Comparison of ENCODE assay signal across 12 cellular contexts in the genomic region with DNA sequence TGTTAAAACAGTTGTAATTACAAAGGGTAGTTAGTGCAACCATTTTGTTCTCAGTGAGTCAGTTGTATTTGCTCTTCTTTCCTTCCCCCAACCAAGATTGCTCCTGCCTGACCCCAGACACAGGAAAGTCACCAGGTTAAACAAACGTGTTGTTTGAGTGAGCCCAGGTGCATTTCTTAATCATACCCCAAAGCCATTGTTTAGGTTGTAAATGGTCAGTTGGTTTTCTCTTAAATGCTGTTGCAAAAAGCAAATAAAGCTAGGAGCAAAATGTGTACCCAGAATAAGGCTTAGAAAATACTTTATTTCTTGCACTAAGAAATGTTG.
DNase-seq lines count a peak whose midpoint lies in the region; ATAC-seq and TF ChIP-seq lines count a peak whose summit lies in the region.
"Had no signal": no experiment of that assay in that cellular context is flagged by ENCODE, and none has a peak within 500 bp of the region (broad histone marks: within the 10 kb centered on the region; RNA-seq: fewer than 3 reads in every experiment).

No MANE protein-coding gene starts in this region.

- no peaks in the 10 kb centered on the region for H3K9me3 Mint-ChIP-seq in endodermal cell
- H3K9me3 Mint-ChIP-seq: activated T-helper 2 cell treated with anti-CD3 and anti-CD28 coated beads, Interferon-gamma antibody, Interleukin-2, Interleukin-4, amounts not matched to agents 10 μg/mL and 5 μg/mL and 100 μg/mL, durations not matched to agents 14 hours and 24 hours and 36 hours; T-helper 2 cell treated with Interferon-gamma antibody and Interleukin-4, amounts not matched to agents 5 μg/mL and 100 μg/mL, for 36 hours had no signal

- TF ChIP-seq CTCF in endodermal cell (conservative IDR thresholded peaks at IDR 0.05) = no peak

- H3K9me3 ChIP-seq in HUES48 (ENCODE audit: control insufficient read depth, insufficient read depth, low read length) = no peaks in the 10 kb centered on the region
- no peaks in the 10 kb centered on the region for H3K9me3 ChIP-seq in endodermal cell (ENCODE audit: control insufficient read depth, low read length)
- no peaks in the 10 kb centered on the region for H3K9me3 ChIP-seq in trophoblast cell (ENCODE audit: insufficient read depth, low read depth, low read length)
- H3K9me3 ChIP-seq: tibial nerve had no signal

- ATAC-seq in HG03139 (IDR thresholded peaks at IDR 0.05; ENCODE audit: unreplicated experiment) = no peak
- ATAC-seq in HG02798 (IDR thresholded peaks at IDR 0.05; ENCODE audit: poor library complexity, unreplicated experiment) = no peak

- H3K36me3 ChIP-seq in HUES48 (ENCODE audit: control insufficient read depth, insufficient read depth, low read length) (no peaks in the 10 kb centered on the region), endodermal cell (ENCODE audit: control insufficient read depth, insufficient read depth, low read length) (no peaks in the 10 kb centered on the region), trophoblast cell (ENCODE audit: control insufficient read depth in 1 of 2, insufficient read depth in 2 of 2, low read length in 2 of 2) (no peaks in the 10 kb centered on the region)
- H3K36me3 ChIP-seq: tibial nerve had no signal

- 0% methylated on average over 1 of the region's 1 CpG; no CpG with 5 or more reads in 1 of the 2 experiments for WGBS in endodermal cell (ENCODE audit: insufficient coverage in 1 of 2, insufficient read length in 1 of 2), 2 experiments
- WGBS in trophoblast cell (ENCODE audit: extremely low coverage, insufficient coverage, insufficient read length) = no CpG with 5 or more reads among the region's 1 CpG

- peak overlapping the region; percentile 7 for H3K4me3 Mint-ChIP-seq in endodermal cell
- H3K4me3 Mint-ChIP-seq: T-helper 2 cell treated with Interferon-gamma antibody and Interleukin-4, amounts not matched to agents 5 μg/mL and 100 μg/mL, for 36 hours had no signal

- H4K8ac ChIP-seq in trophoblast cell (ENCODE audit: low read depth, low read length) = no peak overlapping the region

- H3K27ac ChIP-seq in HUES48 (ENCODE audit: low read depth, low read length) = peak overlapping the region; percentile 78
- no peak overlapping the region for H3K27ac ChIP-seq in endodermal cell (ENCODE audit: low read depth, low read length)
- H3K27ac ChIP-seq in trophoblast cell (ENCODE audit: low read depth, low read length) = peak overlapping the region; percentile 12
- H3K27ac ChIP-seq: HL-60, tibial nerve had no signal

- peak; percentile 99 for DNase-seq in NCI-H69 (lab: John Stamatoyannopoulos, UW)
- DNase-seq in endodermal cell = peak; percentile 58
- DNase-seq in trophoblast cell = no peak
- DNase-seq in AG20443 (ENCODE audit: low spot score) = no peak
- DNase-seq: MV-4-11 had no signal

- no peak overlapping the region for H4K12ac ChIP-seq in trophoblast cell (ENCODE audit: low read depth, low read length)

- H3K4me3 ChIP-seq in HUES48 (ENCODE audit: low read depth, low read length) (no peak overlapping the region), endodermal cell (ENCODE audit: low read length) (peak overlapping the region; percentile 44), trophoblast cell (ENCODE audit: low read depth, low read length) (no peak overlapping the region)
- H3K4me3 ChIP-seq: tibial nerve had no signal

- no peak overlapping the region for H2AK5ac ChIP-seq in trophoblast cell (ENCODE audit: low read length)

- H2BK5ac ChIP-seq in trophoblast cell (ENCODE audit: low read depth, low read length, poor library complexity) = no peak overlapping the region

- no peak overlapping the region for H3K18ac ChIP-seq in trophoblast cell (ENCODE audit: low read length)

- peaks cover 2% of the 10 kb centered on the region for H3K36me3 Mint-ChIP-seq in endodermal cell (ENCODE audit: low read depth)

- no peak overlapping the region for H3K9ac ChIP-seq in HUES48 (ENCODE audit: low read depth, low read length)
- H3K9ac ChIP-seq in endodermal cell (ENCODE audit: extremely low read depth, low read length, poor library complexity, severe bottlenecking) = peak overlapping the region; percentile 21
- H3K9ac ChIP-seq in trophoblast cell (ENCODE audit: low read length) = no peak overlapping the region

- H3K4ac ChIP-seq in trophoblast cell (ENCODE audit: low read depth, low read length) = no peak overlapping the region

- H3K4me1 ChIP-seq in HUES48 (ENCODE audit: control insufficient read depth, insufficient read depth, low read length) (peaks cover 34% of the 10 kb centered on the region), endodermal cell (ENCODE audit: control insufficient read depth, insufficient read depth, low read length) (peaks cover 26% of the 10 kb centered on the region), trophoblast cell (ENCODE audit: control insufficient read depth in 1 of 2, insufficient read depth in 2 of 2, low read length in 2 of 2) (no peaks in the 10 kb centered on the region)

- H2BK12ac ChIP-seq in trophoblast cell (ENCODE audit: low read length) = no peak overlapping the region

- no peak overlapping the region for H3K4me2 ChIP-seq in trophoblast cell (ENCODE audit: low read length)

- no peaks in the 10 kb centered on the region for H3K27me3 Mint-ChIP-seq in endodermal cell (ENCODE audit: insufficient read depth)

- no peaks in the 10 kb centered on the region for H3K79me2 ChIP-seq in trophoblast cell (ENCODE audit: control insufficient read depth, insufficient read depth, low read length, poor library complexity)

- no peak overlapping the region for H2AFZ ChIP-seq in trophoblast cell (ENCODE audit: insufficient read depth, low read length, poor library complexity)

- no peak overlapping the region for H4K91ac ChIP-seq in trophoblast cell (ENCODE audit: low read depth, low read length)

- H3K27ac Mint-ChIP-seq in endodermal cell = peak overlapping the region; percentile 47
- H3K27ac Mint-ChIP-seq: activated T-helper 2 cell treated with anti-CD3 and anti-CD28 coated beads, Interferon-gamma antibody, Interleukin-2, Interleukin-4, amounts not matched to agents 10 μg/mL and 5 μg/mL and 100 μg/mL, durations not matched to agents 14 hours and 24 hours and 36 hours; T-helper 2 cell treated with Interferon-gamma antibody and Interleukin-4, amounts not matched to agents 5 μg/mL and 100 μg/mL, for 36 hours had no signal

- no peak overlapping the region for H2BK120ac ChIP-seq in trophoblast cell (ENCODE audit: insufficient read depth, low read length, poor library complexity)

- H3K79me1 ChIP-seq in trophoblast cell (ENCODE audit: low read length) = peaks cover 5% of the 10 kb centered on the region

- no peak overlapping the region for H3K14ac ChIP-seq in trophoblast cell (ENCODE audit: low read length)

- peaks cover 43% of the 10 kb centered on the region for H3K4me1 Mint-ChIP-seq in endodermal cell

- no peak overlapping the region for H3K23ac ChIP-seq in trophoblast cell (ENCODE audit: low read length)

- H3K27me3 ChIP-seq in HUES48 (ENCODE audit: control insufficient read depth, insufficient read depth, low read length) (no peaks in the 10 kb centered on the region), endodermal cell (ENCODE audit: control insufficient read depth, insufficient read depth, low read length, poor library complexity, severe bottlenecking) (no peaks in the 10 kb centered on the region), trophoblast cell (ENCODE audit: insufficient read depth, low read length) (no peaks in the 10 kb centered on the region)
- H3K27me3 ChIP-seq: tibial nerve had no signal

Comparison
In these comparisons a context has a peak if more than half of its experiments do, and no peak if none do; other contexts are left out.
1. DNase-seq: peak in NCI-H69 (single experiment) and endodermal cell (single experiment); none in trophoblast cell (0 of 2) and AG20443 (single experiment).